ENCODE assay signal across 1 cellular context in the genomic region with DNA sequence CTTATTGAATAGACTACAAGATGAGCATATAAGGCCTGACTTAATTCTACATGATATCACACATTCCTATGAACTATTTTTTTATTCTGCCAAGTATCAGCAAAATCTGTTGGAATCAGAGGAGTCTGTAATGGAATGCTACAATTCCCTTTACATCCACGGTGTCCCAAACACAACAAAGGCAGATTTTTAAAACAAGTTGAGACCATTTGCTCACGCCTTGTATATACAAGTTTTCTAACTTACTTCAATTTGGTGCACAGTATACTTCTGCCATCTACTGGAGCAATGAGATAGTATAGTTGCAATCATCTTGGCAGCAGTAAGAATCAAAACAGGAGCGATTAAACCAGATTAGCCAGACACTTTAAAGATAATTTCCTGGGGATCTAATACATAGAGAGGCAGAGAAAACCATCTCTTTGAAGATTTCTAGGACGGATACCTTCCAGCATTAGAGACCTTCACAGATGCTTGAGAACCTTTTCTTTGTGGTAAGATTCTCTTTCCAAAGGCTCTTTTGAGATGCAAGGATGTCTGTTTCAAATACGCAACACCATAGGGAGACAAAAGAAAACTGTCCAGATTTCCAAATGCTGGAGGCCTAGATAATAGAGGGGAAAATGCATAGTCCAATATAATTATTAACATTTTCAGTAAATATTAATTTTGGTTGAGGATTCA.
TF ChIP-seq lines count a peak whose summit lies in the region.

No MANE protein-coding gene starts in this region.

TF ChIP-seq in H1, 55 proteins besides CTCF, POLR2A, EP300 and RAD21 (continued from another document):
- TF ChIP-seq TEAD4 (IDR thresholded peaks at IDR 0.05; ENCODE audit: low read depth, low read length) (no peak), TAF1 (IDR thresholded peaks at IDR 0.05; ENCODE audit: low read depth, low read length) (no peak), HDAC2 (IDR thresholded peaks at IDR 0.05; ENCODE audit: borderline replicate concordance in 1 of 2, low read depth in 2 of 2, low read length in 2 of 2) (no peak), KDM4A (IDR thresholded peaks at IDR 0.05; ENCODE audit: low read depth, low read length, severe bottlenecking) (no peak), SRF (IDR thresholded peaks at IDR 0.05; ENCODE audit: low read depth, low read length) (no peak), TBP (IDR thresholded peaks at IDR 0.05; ENCODE audit: low read depth, low read length) (no peak)
